ENCODE assay signal across 9 cellular contexts in the genomic region with DNA sequence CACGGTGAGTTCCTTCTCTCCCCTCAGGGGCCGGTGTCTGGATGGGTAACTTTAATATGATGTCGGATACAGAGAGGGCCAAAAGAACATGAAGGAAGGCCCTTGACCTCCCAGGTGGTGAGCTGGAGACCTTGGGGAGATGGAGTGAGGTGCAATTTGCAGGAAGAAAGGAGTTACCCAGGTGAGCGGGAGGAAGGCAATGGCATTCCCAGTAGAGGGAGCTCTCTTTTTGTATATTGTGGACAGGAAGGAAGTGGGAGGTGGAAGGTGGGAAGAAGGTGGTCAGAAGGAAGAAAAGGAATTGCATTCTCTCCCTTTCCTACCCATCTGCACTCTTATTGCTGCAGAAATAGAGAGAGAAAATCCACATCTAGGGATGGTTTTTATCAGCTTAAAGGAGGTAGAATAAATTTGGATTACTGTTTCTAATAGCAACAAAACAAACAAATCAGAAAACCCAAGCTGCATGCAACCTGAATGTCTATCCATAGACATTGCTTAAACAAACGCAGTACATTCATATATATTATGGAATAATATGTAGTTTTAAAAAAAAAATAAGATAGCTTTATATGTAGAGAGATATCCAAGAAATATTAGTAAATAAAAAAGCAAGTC.
DNase-seq lines count a peak whose midpoint lies in the region; ATAC-seq and TF ChIP-seq lines count a peak whose summit lies in the region.
"Had no signal": no experiment of that assay in that cellular context is flagged by ENCODE, and none has a peak within 500 bp of the region (broad histone marks: within the 10 kb centered on the region; RNA-seq: fewer than 3 reads in every experiment).

No MANE protein-coding gene starts in this region.

- TF ChIP-seq RAD21 in liver (IDR thresholded peaks at IDR 0.05) = peak; percentile 80 to 83

- H3K27ac ChIP-seq in liver (ENCODE audit: low read depth in 1 of 2, low read length in 2 of 2) = no peak overlapping the region

- peak; percentile 37 for TF ChIP-seq CTCF in astrocyte of the cerebellum (IDR thresholded peaks at IDR 0.05; ENCODE audit: low read depth, low read length, missing control alignments)
- TF ChIP-seq CTCF in liver (IDR thresholded peaks at IDR 0.05; ENCODE audit: low read depth, low read length, missing input control) = peak; percentile 44

- no peak for ATAC-seq in GM21526 (IDR thresholded peaks at IDR 0.05; ENCODE audit: low FRiP score, unreplicated experiment)
- no peak for ATAC-seq in HG02938 (IDR thresholded peaks at IDR 0.05; ENCODE audit: unreplicated experiment)
- no peak for ATAC-seq in GM21529 (IDR thresholded peaks at IDR 0.05; ENCODE audit: unreplicated experiment)

- no peak overlapping the region for H3K9ac ChIP-seq in liver (ENCODE audit: low read depth in 1 of 2, low read length in 2 of 2)

- 58% methylated on average over 5 of the region's 5 CpGs for WGBS in liver

- H3K9me3 ChIP-seq in liver (ENCODE audit: control insufficient read depth in 4 of 4, low read length in 3 of 4) = no peaks in the 10 kb centered on the region

- H3K4me1 ChIP-seq in liver (ENCODE audit: control insufficient read depth in 4 of 4, insufficient read depth in 4 of 4, low read length in 3 of 4) = peaks cover 0 to 13% (median 5%) of the 10 kb centered on the region in 4 donors

- no peak overlapping the region for H3K4me3 ChIP-seq in astrocyte of the cerebellum (ENCODE audit: low read depth, low read length)
- no peak overlapping the region for H3K4me3 ChIP-seq in liver (ENCODE audit: low read depth in 1 of 3, low read length in 3 of 3)
- H3K4me3 ChIP-seq: lung had no signal

- in situ Hi-C loops in astrocyte of the cerebellum (cut with HindIII; ENCODE audit: low sequenced_read_pairs) = no loop called here

- peak; percentile 71 for DNase-seq in DMS53 (lab: John Stamatoyannopoulos, UW)
- peak; percentile 88 for DNase-seq in NCI-H146 treated with DMSO at 0.1 percent for 48 hours (lab: John Stamatoyannopoulos, UW; ENCODE audit: unreplicated experiment)
- no peak for DNase-seq in astrocyte of the cerebellum (ENCODE audit: low read depth)
- no peak for DNase-seq in GDM1 (lab: John Stamatoyannopoulos, UW)

- no peaks in the 10 kb centered on the region for H3K27me3 ChIP-seq in liver (ENCODE audit: control insufficient read depth in 4 of 4, insufficient read depth in 4 of 4, low read length in 3 of 4)

- H3K36me3 ChIP-seq in liver (ENCODE audit: control insufficient read depth in 4 of 4, insufficient read depth in 3 of 4, low read depth in 1 of 4, low read length in 3 of 4) = no peaks in the 10 kb centered on the region

TF ChIP-seq in liver, 16 proteins besides CTCF, POLR2A, EP300 and RAD21:
- peak in 1 of 2 donors; percentile 10 for TF ChIP-seq HNF4A (conservative IDR thresholded peaks at IDR 0.05)
- TF ChIP-seq JUND (IDR thresholded peaks at IDR 0.05) = no peak
- no peak for TF ChIP-seq ATF3 (IDR thresholded peaks at IDR 0.05)
- TF ChIP-seq FOXA2 (IDR thresholded peaks at IDR 0.05) = no peak
- TF ChIP-seq HNF4G (IDR thresholded peaks at IDR 0.05) = no peak
- TF ChIP-seq GABPA (IDR thresholded peaks at IDR 0.05 in 1 of 2, conservative IDR thresholded peaks at IDR 0.05 in 1 of 2) = no peak
- no peak for TF ChIP-seq YY1 (IDR thresholded peaks at IDR 0.05)

Comparison
In these comparisons a context has a peak if more than half of its experiments do, and no peak if none do; other contexts are left out.
1. DNase-seq: peak in DMS53 (single experiment) and NCI-H146 treated with DMSO at 0.1 percent for 48 hours (single experiment); none in astrocyte of the cerebellum (single experiment) and GDM1 (single experiment).